In genomic region chr6:40877362-40877761, GRCh38 we compare ENCODE assay signal across 17 cellular contexts.
DNase-seq lines count a peak whose midpoint lies in the region; ATAC-seq lines count a peak whose summit lies in the region.
"Had no signal": no experiment of that assay in that cellular context is flagged by ENCODE, and none has a peak within 500 bp of the region (broad histone marks: within the 10 kb centered on the region; RNA-seq: fewer than 3 reads in every experiment).

No MANE protein-coding gene starts in this region.

- no peak for DNase-seq in activated CD4-positive, CD25-positive, alpha-beta regulatory T cell treated with anti-CD3 and anti-CD28 coated beads, Interleukin-2, amount 50 U/mL, for 72 hours
- DNase-seq in HT1080 (ENCODE audit: low read depth) (peak; percentile 54), head of caudate nucleus (no peak)
- peak; percentile 19 for DNase-seq in activated naive CD4-positive, alpha-beta T cell treated with anti-CD3 and anti-CD28 coated beads, Interleukin-2, amount 50 U/mL, for 16 hours
- DNase-seq in stimulated activated CD4-positive, alpha-beta T cell treated with anti-CD3 and anti-CD28 coated beads, Interleukin-1b, Interleukin-23, amount 100 ng/mL, for 48 hours = peak; percentile 72
- DNase-seq: activated effector memory CD4-positive, alpha-beta T cell treated with Interleukin-2 at 50 U/mL for 16 hours; left lung; NCI-H187; NCI-H446; nucleus accumbens; SHP77 treated with DMSO at 0.1 percent for 48 hours; trophoblast cell; WERI-Rb-1 had no signal

- peak; percentile 70 to 76 for ATAC-seq in activated CD4-positive, CD25-positive, alpha-beta regulatory T cell treated with anti-CD3 and anti-CD28 coated beads, Interleukin-2, amount 50 U/mL, for 24 hours
- ATAC-seq in GM21390 (IDR thresholded peaks at IDR 0.05; ENCODE audit: unreplicated experiment) (no peak), HG02623 (IDR thresholded peaks at IDR 0.05; ENCODE audit: unreplicated experiment) (no peak)
- ATAC-seq: left lung; stimulated activated memory B cell treated with anti-CD40 and anti-IgM and Interleukin-4, amounts not matched to agents 10 μg/mL and 1 μg/mL and 100 μg/mL, for 72 hours had no signal

- intact Hi-C loops in head of caudate nucleus (cut with DNase I) = no loop called here

Comparison
In these comparisons a context has a peak if more than half of its experiments do, and no peak if none do; other contexts are left out.
1. ATAC-seq: peak in activated CD4-positive, CD25-positive, alpha-beta regulatory T cell treated with anti-CD3 and anti-CD28 coated beads, Interleukin-2, amount 50 U/mL, for 24 hours (2 of 2); none in GM21390 (single experiment) and HG02623 (single experiment).
2. DNase-seq: peak in HT1080 (single experiment), activated naive CD4-positive, alpha-beta T cell treated with anti-CD3 and anti-CD28 coated beads, Interleukin-2, amount 50 U/mL, for 16 hours (single experiment) and stimulated activated CD4-positive, alpha-beta T cell treated with anti-CD3 and anti-CD28 coated beads, Interleukin-1b, Interleukin-23, amount 100 ng/mL, for 48 hours (single experiment); none in activated CD4-positive, CD25-positive, alpha-beta regulatory T cell treated with anti-CD3 and anti-CD28 coated beads, Interleukin-2, amount 50 U/mL, for 72 hours (single experiment) and head of caudate nucleus (0 of 42).